ENCODE assay signal across 19 cellular contexts in genomic region chr1:173017792-173018191, GRCh38.
DNase-seq lines count a peak whose midpoint lies in the region; ATAC-seq and TF ChIP-seq lines count a peak whose summit lies in the region.
"Had no signal": no experiment of that assay in that cellular context is flagged by ENCODE, and none has a peak within 500 bp of the region (broad histone marks: within the 10 kb centered on the region; RNA-seq: fewer than 3 reads in every experiment).

No MANE protein-coding gene starts in this region.

- no peaks in the 10 kb centered on the region for H3K27me3 ChIP-seq in OCI-LY3 (ENCODE audit: low read depth, low read length)
- H3K27me3 ChIP-seq: hepatocyte, sigmoid colon, transverse colon had no signal

- peaks cover 13% of the 10 kb centered on the region for H3K36me3 ChIP-seq in OCI-LY3 (replicated peaks; ENCODE audit: low read depth, low read length)
- H3K36me3 ChIP-seq: sigmoid colon, transverse colon had no signal

- no peak overlapping the region for H3K9ac ChIP-seq in OCI-LY3 (ENCODE audit: low read length)

- peaks cover 62% of the 10 kb centered on the region for H3K4me1 ChIP-seq in OCI-LY3 (ENCODE audit: low read length)
- H3K4me1 ChIP-seq: sigmoid colon had no signal

- peaks cover 12% of the 10 kb centered on the region; the same call in 1 of the 2 replicates for H3K9me3 ChIP-seq in OCI-LY3 (ENCODE audit: insufficient read depth, low read length)
- H3K9me3 ChIP-seq: sigmoid colon, transverse colon had no signal

- ATAC-seq in HG03575 (IDR thresholded peaks at IDR 0.05; ENCODE audit: extremely low read depth, insufficient number of reproducible peaks, low FRiP score, unreplicated experiment) (peak; percentile 31), HG03521 (IDR thresholded peaks at IDR 0.05; ENCODE audit: unreplicated experiment) (no peak)
- ATAC-seq: natural killer cell; stimulated activated naive CD8-positive, alpha-beta T cell treated with anti-CD3 and anti-CD28 coated beads, Interleukin-15, amount 100 ng/mL, for 72 hours had no signal

- peak; percentile 27 for DNase-seq in GM12864 (ENCODE audit: low read depth)
- DNase-seq in medulla oblongata (ENCODE audit: extremely low spot score) = peak; percentile 45
- DNase-seq in NCI-H2081 (lab: John Stamatoyannopoulos, UW) = no peak
- no peak for DNase-seq in NCI-H1092 (lab: John Stamatoyannopoulos, UW)
- DNase-seq in inferior parietal cortex (ENCODE audit: extremely low spot score) = no peak
- DNase-seq: activated gamma-delta T cell treated with Interleukin-2 at 50 U/mL for 16 hours; amniotic stem cell; HCEC 1CT; mesenchymal stem cell; natural killer cell; NCI-H146; posterior cingulate gyrus; sigmoid colon; stimulated activated naive CD8-positive, alpha-beta T cell treated with anti-CD3 and anti-CD28 coated beads, Interleukin-15, amount 100 ng/mL, for 72 hours; transverse colon had no signal

- peak overlapping the region; percentile 7 for H3K4me2 ChIP-seq in OCI-LY3 (ENCODE audit: low read length)
- H3K4me2 ChIP-seq: hepatocyte had no signal

- no peaks in the 10 kb centered on the region for H4K20me1 ChIP-seq in OCI-LY3 (ENCODE audit: insufficient read depth, low read length)

- H3K4me3 ChIP-seq in GM12864 (ENCODE audit: low read depth, low read length) (no peak overlapping the region), OCI-LY3 (ENCODE audit: low read length) (no peak overlapping the region)
- H3K4me3 ChIP-seq: hepatocyte, sigmoid colon, transverse colon had no signal

- peak overlapping the region; percentile 35 for H2AFZ ChIP-seq in OCI-LY3 (ENCODE audit: low read depth, low read length)
- H2AFZ ChIP-seq: hepatocyte had no signal

- H3K79me2 ChIP-seq in OCI-LY3 (ENCODE audit: low read length) = no peaks in the 10 kb centered on the region
- H3K79me2 ChIP-seq: hepatocyte had no signal

- peak overlapping the region; percentile 3; the same call in 1 of the 2 replicates for H3K27ac ChIP-seq in OCI-LY3 (ENCODE audit: low read length)
- H3K27ac ChIP-seq: hepatocyte, sigmoid colon, transverse colon had no signal

- no peak for TF ChIP-seq CTCF in GM12864 (IDR thresholded peaks at IDR 0.05; ENCODE audit: low read depth, low read length, missing control alignments)
- no peak for TF ChIP-seq CTCF in OCI-LY3 (IDR thresholded peaks at IDR 0.05; ENCODE audit: low read depth, low read length)

Comparison
In these comparisons a context has a peak if more than half of its experiments do, and no peak if none do; other contexts are left out.
1. DNase-seq: peak in GM12864 (single experiment) and medulla oblongata (single experiment); none in NCI-H2081 (0 of 2), NCI-H1092 (single experiment) and inferior parietal cortex (single experiment).